Comparison of ENCODE assay signal across 1 cellular context in genomic region chr10:21525367-21526183, GRCh38.
TF ChIP-seq lines count a peak whose summit lies in the region.

Gene SKIDA1 (minus strand): TSS chr10:21525682. CDS start chr10:21517822, 7,860 bp downstream.

TF ChIP-seq in HEK293, 187 proteins besides CTCF, POLR2A, EP300 and RAD21 (continued from another document and continues in another):
- TF ChIP-seq KLF1 (tag by site-specific recombination; IDR thresholded peaks at IDR 0.05) (peak; percentile 99), ZNF311 (tag by site-specific recombination; IDR thresholded peaks at IDR 0.05; ENCODE audit: borderline replicate concordance) (no peak), ZNF341 (tag by site-specific recombination; IDR thresholded peaks at IDR 0.05; ENCODE audit: low read depth) (peak; percentile 83), ZNF629 (tag by site-specific recombination; IDR thresholded peaks at IDR 0.05) (peak; percentile 89), ZNF184 (tag by site-specific recombination; IDR thresholded peaks at IDR 0.05) (peak; percentile 20; the same call in 1 of the 2 replicates), ZNF510 (tag by site-specific recombination; IDR thresholded peaks at IDR 0.05; ENCODE audit: insufficient replicate concordance) (no peak), ZNF549 (tag by site-specific recombination; IDR thresholded peaks at IDR 0.05) (no peak), GLI4 (tag by site-specific recombination; IDR thresholded peaks at IDR 0.05) (peak; percentile 44; the same call in 1 of the 2 replicates), ZNF26 (tag by site-specific recombination; IDR thresholded peaks at IDR 0.05) (no peak), ZNF146 (tag by site-specific recombination; IDR thresholded peaks at IDR 0.05) (peak; percentile 7), MYNN (tag by site-specific recombination; IDR thresholded peaks at IDR 0.05; ENCODE audit: borderline replicate concordance) (peak; percentile 40; the same call in 1 of the 2 replicates), SCRT1 (tag by site-specific recombination; IDR thresholded peaks at IDR 0.05; ENCODE audit: borderline replicate concordance) (peak; percentile 100), ZNF658 (tag by site-specific recombination; IDR thresholded peaks at IDR 0.05) (no peak), ZNF114 (tag by site-specific recombination; IDR thresholded peaks at IDR 0.05) (no peak), KLF8 (tag by site-specific recombination; IDR thresholded peaks at IDR 0.05) (peak; percentile 97), ZBTB21 (tag by site-specific recombination; IDR thresholded peaks at IDR 0.05) (peak; percentile 29; the same call in 1 of the 2 replicates), KLF7 (tag by site-specific recombination; IDR thresholded peaks at IDR 0.05; ENCODE audit: borderline replicate concordance) (peak; percentile 96), ZBTB17 (tag by site-specific recombination; IDR thresholded peaks at IDR 0.05) (peak; percentile 96), ZNF280C (tag by site-specific recombination; IDR thresholded peaks at IDR 0.05) (no peak), ZNF544 (tag by site-specific recombination; IDR thresholded peaks at IDR 0.05) (no peak), ZNF670 (tag by site-specific recombination; IDR thresholded peaks at IDR 0.05; ENCODE audit: low read depth) (no peak), ZNF2 (tag by site-specific recombination; IDR thresholded peaks at IDR 0.05) (peak; percentile 90), SP3 (tag by site-specific recombination; IDR thresholded peaks at IDR 0.05) (peak; percentile 86), ZSCAN5A (tag by site-specific recombination; IDR thresholded peaks at IDR 0.05) (no peak), ZNF148 (tag by site-specific recombination; IDR thresholded peaks at IDR 0.05; ENCODE audit: borderline replicate concordance) (no peak), ZNF830 (tag by site-specific recombination; IDR thresholded peaks at IDR 0.05; ENCODE audit: low read depth) (no peak), BCL11A (tag by site-specific recombination; IDR thresholded peaks at IDR 0.05; ENCODE audit: low read depth) (peak; percentile 100), ZNF423 (tag by site-specific recombination; IDR thresholded peaks at IDR 0.05) (0 out of 2 replicates have a peak, but pooled peaks have one; percentile 22), ZNF354C (tag by site-specific recombination; IDR thresholded peaks at IDR 0.05; ENCODE audit: borderline replicate concordance, low read depth) (no peak), TRIM28 (IDR thresholded peaks at IDR 0.05; ENCODE audit: borderline replicate concordance, low read length) (peak; percentile 67; the same call in 1 of the 2 replicates), EGR2 (tag by site-specific recombination; IDR thresholded peaks at IDR 0.05; ENCODE audit: low read depth) (peak; percentile 95), ZNF426 (tag by site-specific recombination; IDR thresholded peaks at IDR 0.05) (no peak), ZNF19 (tag by site-specific recombination; IDR thresholded peaks at IDR 0.05; ENCODE audit: low read depth) (no peak), ZNF843 (tag by site-specific recombination; IDR thresholded peaks at IDR 0.05) (peak; percentile 94), ZNF10 (tag by site-specific recombination; IDR thresholded peaks at IDR 0.05) (peak; percentile 14; the same call in 1 of the 2 replicates), ZBTB8A (tag by site-specific recombination; IDR thresholded peaks at IDR 0.05) (peak; percentile 74), ZNF214 (tag by site-specific recombination; IDR thresholded peaks at IDR 0.05; ENCODE audit: borderline replicate concordance) (no peak), PRDM2 (tag by site-specific recombination; IDR thresholded peaks at IDR 0.05; ENCODE audit: borderline replicate concordance) (no peak), KLF9 (tag by site-specific recombination; IDR thresholded peaks at IDR 0.05; ENCODE audit: low read depth) (peak; percentile 86), ZNF121 (tag by site-specific recombination; IDR thresholded peaks at IDR 0.05) (peak; percentile 55; the same call in 1 of the 2 replicates)
- TF ChIP-seq, protein P1, sequence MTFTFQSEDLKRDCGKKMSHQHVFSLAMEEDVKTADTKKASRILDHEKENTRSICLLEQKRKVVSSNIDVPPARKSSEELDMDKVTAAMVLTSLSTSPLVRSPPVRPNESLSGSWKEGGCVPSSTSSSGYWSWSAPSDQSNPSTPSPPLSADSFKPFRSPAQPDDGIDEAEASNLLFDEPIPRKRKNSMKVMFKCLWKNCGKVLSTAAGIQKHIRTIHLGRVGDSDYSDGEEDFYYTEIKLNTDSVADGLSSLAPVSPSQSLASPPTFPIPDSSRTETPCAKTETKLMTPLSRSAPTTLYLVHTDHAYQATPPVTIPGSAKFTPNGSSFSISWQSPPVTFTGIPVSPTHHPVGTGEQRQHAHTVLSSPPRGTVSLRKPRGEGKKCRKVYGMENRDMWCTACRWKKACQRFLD (tag by site-specific recombination; IDR thresholded peaks at IDR 0.05) = no peak
- TF ChIP-seq, protein P2, sequence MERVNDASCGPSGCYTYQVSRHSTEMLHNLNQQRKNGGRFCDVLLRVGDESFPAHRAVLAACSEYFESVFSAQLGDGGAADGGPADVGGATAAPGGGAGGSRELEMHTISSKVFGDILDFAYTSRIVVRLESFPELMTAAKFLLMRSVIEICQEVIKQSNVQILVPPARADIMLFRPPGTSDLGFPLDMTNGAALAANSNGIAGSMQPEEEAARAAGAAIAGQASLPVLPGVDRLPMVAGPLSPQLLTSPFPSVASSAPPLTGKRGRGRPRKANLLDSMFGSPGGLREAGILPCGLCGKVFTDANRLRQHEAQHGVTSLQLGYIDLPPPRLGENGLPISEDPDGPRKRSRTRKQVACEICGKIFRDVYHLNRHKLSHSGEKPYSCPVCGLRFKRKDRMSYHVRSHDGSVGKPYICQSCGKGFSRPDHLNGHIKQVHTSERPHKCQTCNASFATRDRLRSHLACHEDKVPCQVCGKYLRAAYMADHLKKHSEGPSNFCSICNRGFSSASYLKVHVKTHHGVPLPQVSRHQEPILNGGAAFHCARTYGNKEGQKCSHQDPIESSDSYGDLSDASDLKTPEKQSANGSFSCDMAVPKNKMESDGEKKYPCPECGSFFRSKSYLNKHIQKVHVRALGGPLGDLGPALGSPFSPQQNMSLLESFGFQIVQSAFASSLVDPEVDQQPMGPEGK (tag by site-specific recombination; IDR thresholded peaks at IDR 0.05) = peak; percentile 99
- TF ChIP-seq, protein P3, sequence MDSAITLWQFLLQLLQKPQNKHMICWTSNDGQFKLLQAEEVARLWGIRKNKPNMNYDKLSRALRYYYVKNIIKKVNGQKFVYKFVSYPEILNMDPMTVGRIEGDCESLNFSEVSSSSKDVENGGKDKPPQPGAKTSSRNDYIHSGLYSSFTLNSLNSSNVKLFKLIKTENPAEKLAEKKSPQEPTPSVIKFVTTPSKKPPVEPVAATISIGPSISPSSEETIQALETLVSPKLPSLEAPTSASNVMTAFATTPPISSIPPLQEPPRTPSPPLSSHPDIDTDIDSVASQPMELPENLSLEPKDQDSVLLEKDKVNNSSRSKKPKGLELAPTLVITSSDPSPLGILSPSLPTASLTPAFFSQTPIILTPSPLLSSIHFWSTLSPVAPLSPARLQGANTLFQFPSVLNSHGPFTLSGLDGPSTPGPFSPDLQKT (IDR thresholded peaks at IDR 0.05; ENCODE audit: borderline replicate concordance, low read depth, low read length) = no peak
